Comparison of ENCODE assay signal across 8 cellular contexts in genomic region chr11:74592441-74593362, GRCh38. TPM values are rescaled to one million over a fixed set of nuclear protein-coding genes. Genes with fewer than 3 reads are reported as not detected.
DNase-seq lines count a peak whose midpoint lies in the region; ATAC-seq, FAIRE-seq and TF ChIP-seq lines count a peak whose summit lies in the region.

A gene with protein sequence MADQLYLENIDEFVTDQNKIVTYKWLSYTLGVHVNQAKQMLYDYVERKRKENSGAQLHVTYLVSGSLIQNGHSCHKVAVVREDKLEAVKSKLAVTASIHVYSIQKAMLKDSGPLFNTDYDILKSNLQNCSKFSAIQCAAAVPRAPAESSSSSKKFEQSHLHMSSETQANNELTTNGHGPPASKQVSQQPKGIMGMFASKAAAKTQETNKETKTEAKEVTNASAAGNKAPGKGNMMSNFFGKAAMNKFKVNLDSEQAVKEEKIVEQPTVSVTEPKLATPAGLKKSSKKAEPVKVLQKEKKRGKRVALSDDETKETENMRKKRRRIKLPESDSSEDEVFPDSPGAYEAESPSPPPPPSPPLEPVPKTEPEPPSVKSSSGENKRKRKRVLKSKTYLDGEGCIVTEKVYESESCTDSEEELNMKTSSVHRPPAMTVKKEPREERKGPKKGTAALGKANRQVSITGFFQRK (plus strand): TSS chr11:74592582. CDS start chr11:74592659, 77 bp downstream.

- H3K4me3 Mint-ChIP-seq in memory B cell = peak within 1 kb of the TSS; percentile 88

- no peaks in the 10 kb centered on the region; a peak in 1 of 7 replicates for H3K4me1 ChIP-seq in H1 (replicated peaks in 1 of 4; ENCODE audit: control insufficient read depth in 3 of 4, insufficient read depth in 4 of 4, low read length in 3 of 4)

- no peak within 1 kb of the TSS for H2BK20ac ChIP-seq in H1 (ENCODE audit: low read length)

- H3K27me3 Mint-ChIP-seq in memory B cell = peaks cover 2% of the 10 kb centered on the region

- H3K9me3 ChIP-seq in H1 (ENCODE audit: insufficient read depth in 2 of 2, low read depth in 1 of 2, low read length in 1 of 2) = no peaks in the 10 kb centered on the region

- H3K4me1 Mint-ChIP-seq in memory B cell = peaks cover 14% of the 10 kb centered on the region

- no peak within 1 kb of the TSS for H2AK5ac ChIP-seq in H1 (ENCODE audit: low read depth, low read length)

- H3K9ac ChIP-seq in H1 (replicated peaks in 1 of 4; ENCODE audit: extremely low read depth in 1 of 4, low read depth in 3 of 4, low read length in 3 of 4) = peak within 1 kb of the TSS; percentile 90 to 97 (median 94)

- H3K23ac ChIP-seq in H1 (ENCODE audit: insufficient read length) = no peak within 1 kb of the TSS

- H3K27me3 ChIP-seq in H1 (replicated peaks in 1 of 4; ENCODE audit: control insufficient read depth in 3 of 4, extremely low read depth in 1 of 4, insufficient read depth in 3 of 4, low read length in 3 of 4) = no peaks in the 10 kb centered on the region

- peak within 1 kb of the TSS; percentile 76 for H4K5ac ChIP-seq in H1 (ENCODE audit: insufficient read length, low read depth, low read length)

- peak within 1 kb of the TSS; percentile 56 for H4K91ac ChIP-seq in H1 (replicated peaks; ENCODE audit: insufficient read length, low read length)

- no peak within 1 kb of the TSS for H2BK120ac ChIP-seq in H1 (replicated peaks; ENCODE audit: low read depth, low read length)

- H3K14ac ChIP-seq in H1 (ENCODE audit: insufficient read length) = no peak within 1 kb of the TSS

- H3K4ac ChIP-seq in H1 (replicated peaks; ENCODE audit: insufficient read length, low read depth, low read length) = no peak within 1 kb of the TSS

- H3K27ac ChIP-seq in H1 (ENCODE audit: low read depth, low read length) = peak within 1 kb of the TSS; percentile 89

- DNase-seq in COLO829 (ENCODE audit: low spot score) (peak; percentile 74), HUDEP-2 (lab: John Stamatoyannopoulos, UW; ENCODE audit: unreplicated experiment in 76 of 76) (peak; percentile 12 to 93 (median 86)), NOMO-1 treated with dmso at 0.1 percent for 144 hours (lab: John Stamatoyannopoulos, UW; ENCODE audit: unreplicated experiment) (peak; percentile 86), H1 (ENCODE audit: low read depth in 1 of 2, low spot score in 2 of 2) (peak; percentile 70 to 97), memory B cell (ENCODE audit: low spot score in 2 of 2) (peak; percentile 77 to 79)
- peak; percentile 85 to 93 (median 86) for DNase-seq in activated CD8-positive, alpha-beta memory T cell treated with anti-CD3 and anti-CD28 coated beads for 48 hours (ENCODE audit: low read depth in 2 of 3, low spot score in 2 of 3)
- DNase-seq in stimulated activated CD8-positive, alpha-beta memory T cell treated with anti-CD3 and anti-CD28 coated beads, Interleukin-12 subunit alpha, Interleukin-12 subunit beta, amount 100 ng/mL, for 24 hours (ENCODE audit: extremely low read depth) = peak; percentile 89

- no peak for TF ChIP-seq EP300 in H1 (IDR thresholded peaks at IDR 0.05; ENCODE audit: borderline replicate concordance in 1 of 2, low read depth in 2 of 2, low read length in 2 of 2)

- peaks cover 4% of the 10 kb centered on the region for H3K23me2 ChIP-seq in H1 (ENCODE audit: low read depth, low read length)

- peaks cover 0 to 11% (median 0%) of the 10 kb centered on the region in 4 experiments; a peak in 2 of 8 replicates for H3K36me3 ChIP-seq in H1 (ENCODE audit: control insufficient read depth in 2 of 4, insufficient read depth in 4 of 4, low read length in 3 of 4)

- no peak for FAIRE-seq in H1 (lab: Jason Lieb, UNC)

- no peaks in the 10 kb centered on the region for H3K9me3 Mint-ChIP-seq in memory B cell

- peak within 1 kb of the TSS; percentile 77 for H4K8ac ChIP-seq in H1 (ENCODE audit: extremely low read depth, insufficient read depth, low read length)

- H2BK15ac ChIP-seq in H1 (ENCODE audit: low read length) = no peak within 1 kb of the TSS; the same call in 1 of the 2 replicates

- peaks cover 0 to 21% of the 10 kb centered on the region in 2 experiments; a peak in 2 of 4 replicates for H3K79me2 ChIP-seq in H1 (ENCODE audit: control insufficient read depth in 1 of 2, insufficient read depth in 2 of 2, low read length in 2 of 2)

- peak within 1 kb of the TSS; percentile 73; the same call in 1 of the 2 replicates for H2BK5ac ChIP-seq in H1 (ENCODE audit: low read depth, low read length)

- no peaks in the 10 kb centered on the region for H4K20me1 ChIP-seq in H1 (replicated peaks in 1 of 2; ENCODE audit: control insufficient read depth in 1 of 2, insufficient read depth in 2 of 2, low read length in 2 of 2)

- peak within 1 kb of the TSS; percentile 66 for H3K56ac ChIP-seq in H1 (replicated peaks; ENCODE audit: insufficient read length, low read depth, low read length)

- peak within 1 kb of the TSS; percentile 84 for H3K27ac Mint-ChIP-seq in memory B cell

- TF ChIP-seq CTCF in H1 (IDR thresholded peaks at IDR 0.05; ENCODE audit: control extremely low read depth in 1 of 3, insufficient read depth in 1 of 3, low read depth in 1 of 3, low read length in 3 of 3) = no peak

- ATAC-seq in GM21390 (IDR thresholded peaks at IDR 0.05; ENCODE audit: unreplicated experiment) (peak; percentile 92), memory B cell (ENCODE audit: low read depth) (peak; percentile 96)

- peaks cover 9% of the 10 kb centered on the region for H3K36me3 Mint-ChIP-seq in memory B cell

- peak within 1 kb of the TSS; percentile 98 for H2AFZ ChIP-seq in H1 (ENCODE audit: low read length)

- H3K4me3 ChIP-seq in H1 (ENCODE audit: extremely low read depth in 1 of 4, insufficient read depth in 2 of 4, low read depth in 3 of 4, low read length in 4 of 4) = peak within 1 kb of the TSS; percentile 93 to 99 (median 97)

- no peak for TF ChIP-seq RAD21 in H1 (IDR thresholded peaks at IDR 0.05 in 1 of 2, conservative IDR thresholded peaks at IDR 0.05 in 1 of 2; ENCODE audit: low read depth in 2 of 2, low read length in 2 of 2)

- H3K4me2 ChIP-seq in H1 (ENCODE audit: insufficient read depth in 1 of 2, low read depth in 2 of 2, low read length in 2 of 2) = peak within 1 kb of the TSS; percentile 70 to 84

- no peak within 1 kb of the TSS for H3K18ac ChIP-seq in H1 (ENCODE audit: extremely low read depth, low read length)

- CTCF ChIA-PET in H1 (lab: Charles Lee; ENCODE audit: partially characterized antibody) = interaction anchor here (0.6 to 2.0 kb wide), 4 partner anchors 10 to 204 kb away, joined by 3 to 5 read pairs (median 4); no protein-coding TSS in a partner anchor

- H2BK12ac ChIP-seq in H1 (ENCODE audit: low read depth, low read length) = no peak within 1 kb of the TSS

- POLR2A ChIA-PET in H1 (lab: Charles Lee; ENCODE audit: partially characterized antibody) = interaction anchor here (0.8 to 2.0 kb wide), 8 partner anchors 9 to 143 kb away, joined by 3 to 12 read pairs (median 4); partner anchors contain the start of gene LIPT2

- WGBS in H1 (ENCODE audit: extremely low coverage in 1 of 2, insufficient coverage in 1 of 2, insufficient read length in 1 of 2, insufficient replicate concordance in 2 of 2, low coverage in 1 of 2, low lambda C conversion rate in 2 of 2, missing lambda C conversion rate in 1 of 2), 2 experiments = 1% methylated on average over 54 of the region's 63 CpGs; no CpG with 5 or more reads in 1 of the 2 experiments

- peaks cover 5% of the 10 kb centered on the region; the same call in 1 of the 2 replicates for H3K79me1 ChIP-seq in H1 (ENCODE audit: low read depth, low read length)

- peak; percentile 63 to 79 for TF ChIP-seq POLR2A in H1 (IDR thresholded peaks at IDR 0.05; ENCODE audit: control extremely low read depth in 1 of 2, low read depth in 2 of 2, low read length in 2 of 2)

TF ChIP-seq in H1, 55 proteins besides CTCF, POLR2A, EP300 and RAD21 (continues in another document):
- no peak for TF ChIP-seq TCF12 (IDR thresholded peaks at IDR 0.05; ENCODE audit: low read depth, low read length)
- peak; percentile 69; the same call in 1 of the 2 replicates for TF ChIP-seq RBBP5 (IDR thresholded peaks at IDR 0.05; ENCODE audit: borderline replicate concordance, low read depth, low read length)
- TF ChIP-seq GTF2F1 (IDR thresholded peaks at IDR 0.05; ENCODE audit: borderline replicate concordance, low read depth, low read length) = no peak
- TF ChIP-seq TBP (IDR thresholded peaks at IDR 0.05; ENCODE audit: low read depth, low read length) = peak; percentile 71
- 0 out of 2 replicates have a peak, but pooled peaks have one; percentile 23 for TF ChIP-seq CHD1 (IDR thresholded peaks at IDR 0.05; ENCODE audit: low read depth, low read length)
- TF ChIP-seq KDM1A (IDR thresholded peaks at IDR 0.05; ENCODE audit: borderline replicate concordance, low read length) = no peak
- TF ChIP-seq, protein P1, sequence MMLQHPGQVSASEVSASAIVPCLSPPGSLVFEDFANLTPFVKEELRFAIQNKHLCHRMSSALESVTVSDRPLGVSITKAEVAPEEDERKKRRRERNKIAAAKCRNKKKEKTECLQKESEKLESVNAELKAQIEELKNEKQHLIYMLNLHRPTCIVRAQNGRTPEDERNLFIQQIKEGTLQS (IDR thresholded peaks at IDR 0.05; ENCODE audit: insufficient read depth, low read depth, low read length) = no peak
- no peak for TF ChIP-seq BCL11A (IDR thresholded peaks at IDR 0.05; ENCODE audit: low read depth in 2 of 2, low read length in 2 of 2)
- no peak for TF ChIP-seq KDM5A (IDR thresholded peaks at IDR 0.05; ENCODE audit: low read length)
- TF ChIP-seq CBX5 (IDR thresholded peaks at IDR 0.05; ENCODE audit: low read depth, low read length) = no peak
- peak; percentile 89 for TF ChIP-seq PHF8 (conservative IDR thresholded peaks at IDR 0.05; ENCODE audit: low read depth, low read length)
- TF ChIP-seq CREB1 (IDR thresholded peaks at IDR 0.05) = peak; percentile 66; the same call in 1 of the 2 replicates
- no peak for TF ChIP-seq MAFK (IDR thresholded peaks at IDR 0.05; ENCODE audit: low read depth, low read length)
- TF ChIP-seq NANOG (IDR thresholded peaks at IDR 0.05; ENCODE audit: insufficient read depth, low read depth, low read length, poor library complexity, severe bottlenecking) = no peak
- no peak for TF ChIP-seq JUND (IDR thresholded peaks at IDR 0.05; ENCODE audit: low read length)
- TF ChIP-seq SAP30 (IDR thresholded peaks at IDR 0.05; ENCODE audit: insufficient read depth, insufficient replicate concordance, low read length) = peak; percentile 34
- no peak for TF ChIP-seq CHD2 (IDR thresholded peaks at IDR 0.05; ENCODE audit: low read length)

RNA-seq across cellular contexts. Expression of the gene that starts here (rescaled TPM):
- 29.3 and 30.5 TPM in 2 replicates for total RNA-seq in H1 (2021; fragmentation: NEBNext Ultra II Directional; extraction: Animal tissue kit (Norgen Biotek cat#: 25700))
- polyA plus RNA-seq in H1 (2011; rRNA removed) = 10.1 and 18.1 TPM in 2 replicates
- 17.7 TPM for polyA plus RNA-seq in H1 (2011; cell fraction: cytosol; rRNA removed)
- polyA plus RNA-seq in H1 (2011; cell fraction: nucleus; rRNA removed) = 24.2 TPM
- polyA plus RNA-seq in H1 (2012, experiment 1 of 2) = 18.1 to 23.5 TPM (median 20.9 TPM) in 4 replicates
- polyA plus RNA-seq in H1 (2012, experiment 2 of 2) = 2.9 TPM
- 22.9 TPM for polyA plus RNA-seq in H1 (2013, experiment 1 of 2)
- polyA plus RNA-seq in H1 (2013, experiment 2 of 2) = 20.5 TPM
- 51.1 and 81.0 TPM in 2 replicates for polyA minus RNA-seq in H1 (2011; rRNA and poly(A)+ RNA removed)
- polyA minus RNA-seq in H1 (2011; cell fraction: cytosol; rRNA and poly(A)+ RNA removed) = 12.4 TPM
- polyA minus RNA-seq in H1 (2011; cell fraction: nucleus; rRNA and poly(A)+ RNA removed) = 35.9 TPM

Comparison
In these comparisons a context has a peak if more than half of its experiments do, and no peak if none do; other contexts are left out.
1. Peak in every context shown above with its lines: DNase-seq, ATAC-seq, H3K4me3 ChIP-seq and H3K27ac ChIP-seq.